Comparison of ENCODE assay signal across 8 cellular contexts in the genomic region with DNA sequence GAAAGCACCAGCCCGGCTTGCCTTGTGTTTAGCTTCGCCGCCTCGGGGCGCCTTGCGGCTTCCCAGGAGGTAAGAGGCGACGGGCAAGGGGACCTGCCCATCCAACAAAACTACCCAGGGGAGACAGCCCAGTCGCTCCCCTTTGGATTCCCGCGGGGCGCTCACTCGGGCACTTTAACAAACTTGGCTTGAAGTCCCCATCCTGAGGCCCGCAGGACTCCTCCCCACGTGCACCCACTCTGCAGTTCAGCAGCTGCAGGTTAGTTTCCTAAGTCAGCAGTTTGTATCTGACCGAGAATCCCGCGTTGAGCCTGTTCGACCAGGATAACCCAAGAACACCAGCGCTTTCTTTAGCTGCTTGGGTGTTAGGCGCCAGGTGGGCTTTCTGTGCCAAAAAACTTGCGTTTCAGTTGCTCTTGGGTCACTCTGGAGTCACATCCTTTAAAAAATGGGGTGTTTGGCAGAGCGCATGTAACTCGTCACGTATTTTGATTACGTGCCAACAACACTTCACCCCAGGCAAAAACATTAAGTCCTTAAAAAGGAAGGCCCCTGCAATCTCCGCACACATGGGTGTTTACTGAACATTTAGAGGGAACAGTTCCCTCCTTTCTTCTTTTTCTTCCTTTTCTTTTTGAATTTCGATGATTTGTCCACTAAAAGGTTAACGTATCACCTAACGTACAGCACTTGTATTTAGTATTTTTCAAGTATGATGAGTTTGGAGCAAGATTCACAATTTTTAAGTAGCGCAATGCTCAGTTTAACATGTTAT. TPM values are rescaled to one million over a fixed set of nuclear protein-coding genes. Genes with fewer than 3 reads are reported as not detected.
A peak's percentile ranks its signal among the peaks of the same experiment; 100 is the strongest.
DNase-seq lines count a peak whose midpoint lies in the region; ATAC-seq and TF ChIP-seq lines count a peak whose summit lies in the region.

No MANE protein-coding gene starts in this region.

- peak; percentile 23 for DNase-seq in activated naive CD4-positive, alpha-beta T cell treated with anti-CD3 and anti-CD28 coated beads for 36 hours
- DNase-seq in activated naive CD4-positive, alpha-beta T cell (lab: John Stamatoyannopoulos, UW): no peak
- DNase-seq in SK-N-SH (peak; percentile 17), foreskin fibroblast (peak; percentile 11 to 22), gastrocnemius medialis (no peak), MV-4-11 (lab: John Stamatoyannopoulos, UW) (no peak), Ammon's horn (ENCODE audit: low spot score) (no peak), SIG-M5 (lab: John Stamatoyannopoulos, UW) (no peak)

- H3K4me2 ChIP-seq in SK-N-SH: peak overlapping the region; percentile 59

- H3K4me3 ChIP-seq in SK-N-SH (ENCODE audit: low read depth in 2 of 2, low read length in 1 of 2) (0 out of 4 replicates have a peak overlapping the region, but pooled peaks of 1 of the 2 experiments have one; percentile 22), foreskin fibroblast (ENCODE audit: low read depth in 1 of 2, low read length in 2 of 2) (peak overlapping the region in 1 of 2 donors; percentile 32), gastrocnemius medialis (peak overlapping the region; percentile 49 to 65 (median 57))

- POLR2A ChIA-PET in SK-N-SH (lab: Yijun Ruan, JAX): no interaction called here

- TF ChIP-seq POLR2A in gastrocnemius medialis (IDR thresholded peaks at IDR 0.05): no peak

- CTCF ChIA-PET in activated naive CD4-positive, alpha-beta T cell treated with anti-CD3 and anti-CD28 coated beads for 36 hours (lab: Charles Lee): no interaction called here
- CTCF ChIA-PET in SK-N-SH (lab: Yijun Ruan, JAX): no interaction called here

- intact Hi-C loops in activated naive CD4-positive, alpha-beta T cell treated with anti-CD3 and anti-CD28 coated beads for 36 hours (cut with micrococcal nuclease): loop anchor here (10.0 kb wide), 1 partner anchor 759 kb away; the partner anchor contains the start of gene SP8
- intact Hi-C loops in gastrocnemius medialis (cut with DNase I; ENCODE audit: low total_unique reads): no loop called here

- peaks cover 4% of the 10 kb centered on the region for H3K4me1 Mint-ChIP-seq in activated naive CD4-positive, alpha-beta T cell treated with anti-CD3 and anti-CD28 coated beads for 36 hours (ENCODE audit: low read depth)

- no peaks in the 10 kb centered on the region; a peak in 1 of 4 replicates for H3K4me1 ChIP-seq in SK-N-SH (ENCODE audit: control insufficient read depth in 1 of 2, insufficient read depth in 2 of 2, low read depth in 1 of 2, low read length in 1 of 2)
- peaks cover 0 to 9% of the 10 kb centered on the region in 2 donors for H3K4me1 ChIP-seq in gastrocnemius medialis

- no peaks in the 10 kb centered on the region for H4K20me1 ChIP-seq in SK-N-SH (ENCODE audit: insufficient read depth)

- H3K9me3 Mint-ChIP-seq in activated naive CD4-positive, alpha-beta T cell treated with anti-CD3 and anti-CD28 coated beads for 36 hours: no peaks in the 10 kb centered on the region

- no peak for ATAC-seq in gastrocnemius medialis

- WGBS in SK-N-SH (ENCODE audit: low lambda C conversion rate): 6% methylated on average over 27 of the region's 31 CpGs

- H3K9ac ChIP-seq in SK-N-SH: no peak overlapping the region

- no peak overlapping the region for H2AFZ ChIP-seq in SK-N-SH (ENCODE audit: low read depth)

- H3K36me3 Mint-ChIP-seq in activated naive CD4-positive, alpha-beta T cell treated with anti-CD3 and anti-CD28 coated beads for 36 hours (ENCODE audit: low read depth): no peaks in the 10 kb centered on the region

- no peaks in the 10 kb centered on the region for H3K9me2 ChIP-seq in SK-N-SH

- no peaks in the 10 kb centered on the region for H3K36me3 ChIP-seq in SK-N-SH (replicated peaks in 1 of 2; ENCODE audit: control insufficient read depth in 1 of 2, insufficient read depth in 2 of 2, low read length in 1 of 2)
- H3K36me3 ChIP-seq in gastrocnemius medialis: no peaks in the 10 kb centered on the region

- TF ChIP-seq RAD21 in SK-N-SH (IDR thresholded peaks at IDR 0.05; ENCODE audit: low read length): no peak

- TF ChIP-seq EP300 in SK-N-SH (IDR thresholded peaks at IDR 0.05; ENCODE audit: borderline replicate concordance in 1 of 2, low read depth in 1 of 2, low read length in 1 of 2): no peak

- no peak overlapping the region for H3K27ac ChIP-seq in SK-N-SH (ENCODE audit: low read depth in 2 of 2, low read length in 1 of 2)
- no peak overlapping the region for H3K27ac ChIP-seq in gastrocnemius medialis

- no peak for TF ChIP-seq CTCF in SK-N-SH (IDR thresholded peaks at IDR 0.05)
- TF ChIP-seq CTCF in foreskin fibroblast (IDR thresholded peaks at IDR 0.05; ENCODE audit: low read depth, low read length): no peak
- TF ChIP-seq CTCF in gastrocnemius medialis (IDR thresholded peaks at IDR 0.05 in 4 of 5, conservative IDR thresholded peaks at IDR 0.05 in 1 of 5): no peak

- no peaks in the 10 kb centered on the region for H3F3A ChIP-seq in SK-N-SH (replicated peaks; ENCODE audit: insufficient read depth)

- peaks cover 44% of the 10 kb centered on the region for H3K27me3 Mint-ChIP-seq in activated naive CD4-positive, alpha-beta T cell treated with anti-CD3 and anti-CD28 coated beads for 36 hours (ENCODE audit: low read depth)

- H3K27me3 ChIP-seq in SK-N-SH (ENCODE audit: insufficient read depth) (peaks cover 48% of the 10 kb centered on the region), gastrocnemius medialis (peaks cover 19 to 42% (median 29%) of the 10 kb centered on the region in 3 donors)

- in situ Hi-C loops in gastrocnemius medialis (cut with MboI; ENCODE audit: low sequenced_read_pairs in 4 of 4): no loop called here

- no peaks in the 10 kb centered on the region for H3K79me2 ChIP-seq in SK-N-SH (ENCODE audit: insufficient read depth)

- H3K27ac Mint-ChIP-seq in activated naive CD4-positive, alpha-beta T cell treated with anti-CD3 and anti-CD28 coated beads for 36 hours: no peak overlapping the region

- H3K4me3 Mint-ChIP-seq in activated naive CD4-positive, alpha-beta T cell treated with anti-CD3 and anti-CD28 coated beads for 36 hours: peak overlapping the region; percentile 68

- H3K9me3 ChIP-seq in SK-N-SH: no peaks in the 10 kb centered on the region
- no peaks in the 10 kb centered on the region for H3K9me3 ChIP-seq in gastrocnemius medialis

TF ChIP-seq in SK-N-SH, 30 proteins besides CTCF, POLR2A, EP300 and RAD21:
- TF ChIP-seq YY1 (IDR thresholded peaks at IDR 0.05; ENCODE audit: low read depth) (no peak), MEF2A (IDR thresholded peaks at IDR 0.05; ENCODE audit: borderline replicate concordance, low read depth) (no peak), SMC3 (IDR thresholded peaks at IDR 0.05; ENCODE audit: low read depth, low read length) (no peak), POLR2AphosphoS5 (IDR thresholded peaks at IDR 0.05; ENCODE audit: low read depth, low read length) (no peak), TCF12 (IDR thresholded peaks at IDR 0.05) (no peak)
- TF ChIP-seq, protein P1, sequence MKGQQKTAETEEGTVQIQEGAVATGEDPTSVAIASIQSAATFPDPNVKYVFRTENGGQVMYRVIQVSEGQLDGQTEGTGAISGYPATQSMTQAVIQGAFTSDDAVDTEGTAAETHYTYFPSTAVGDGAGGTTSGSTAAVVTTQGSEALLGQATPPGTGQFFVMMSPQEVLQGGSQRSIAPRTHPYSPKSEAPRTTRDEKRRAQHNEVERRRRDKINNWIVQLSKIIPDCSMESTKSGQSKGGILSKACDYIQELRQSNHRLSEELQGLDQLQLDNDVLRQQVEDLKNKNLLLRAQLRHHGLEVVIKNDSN (IDR thresholded peaks at IDR 0.05; ENCODE audit: borderline replicate concordance, low read depth): no peak

RNA-seq across cellular contexts. Expression of gene DNAH11, which starts 0.9 kb away (rescaled TPM):
- under 1 TPM; 0.02 TPM for total RNA-seq in activated naive CD4-positive, alpha-beta T cell treated with anti-CD3 and anti-CD28 coated beads for 36 hours
- 0.77 and 1.2 TPM in 2 replicates for polyA plus RNA-seq in SK-N-SH (2012; rRNA removed)
- polyA plus RNA-seq in SK-N-SH (2012; cell fraction: cytosol; rRNA removed): 0.33 and 0.67 TPM in 2 replicates
- 1.3 and 1.8 TPM in 2 replicates for polyA plus RNA-seq in SK-N-SH (2012; cell fraction: nucleus; rRNA removed)
- under 1 TPM; 0.10 to 0.62 (median 0.23) TPM for total RNA-seq in gastrocnemius medialis

Comparison
In these comparisons a context has a peak if more than half of its experiments do, and no peak if none do; other contexts are left out.
1. DNase-seq: peak in activated naive CD4-positive, alpha-beta T cell treated with anti-CD3 and anti-CD28 coated beads for 36 hours (single experiment), SK-N-SH (single experiment) and foreskin fibroblast (2 of 2); none in activated naive CD4-positive, alpha-beta T cell (0 of 4), gastrocnemius medialis (0 of 2), MV-4-11 (single experiment), Ammon's horn (single experiment) and SIG-M5 (single experiment).